1 cellular context compared by ENCODE assay signal in genomic region chr2:8678731-8679566, GRCh38.
TF ChIP-seq lines count a peak whose summit lies in the region.

No MANE protein-coding gene starts in this region.

TF ChIP-seq in GM12878, 131 proteins besides CTCF, POLR2A, EP300 and RAD21 (continued from another document):
- TF ChIP-seq NKRF (conservative IDR thresholded peaks at IDR 0.05) (peak; percentile 74), ZNF217 (IDR thresholded peaks at IDR 0.05) (0 out of 2 replicates have a peak, but pooled peaks have one; percentile 34)
